Comparison of ENCODE assay signal across 7 cellular contexts in the genomic region with DNA sequence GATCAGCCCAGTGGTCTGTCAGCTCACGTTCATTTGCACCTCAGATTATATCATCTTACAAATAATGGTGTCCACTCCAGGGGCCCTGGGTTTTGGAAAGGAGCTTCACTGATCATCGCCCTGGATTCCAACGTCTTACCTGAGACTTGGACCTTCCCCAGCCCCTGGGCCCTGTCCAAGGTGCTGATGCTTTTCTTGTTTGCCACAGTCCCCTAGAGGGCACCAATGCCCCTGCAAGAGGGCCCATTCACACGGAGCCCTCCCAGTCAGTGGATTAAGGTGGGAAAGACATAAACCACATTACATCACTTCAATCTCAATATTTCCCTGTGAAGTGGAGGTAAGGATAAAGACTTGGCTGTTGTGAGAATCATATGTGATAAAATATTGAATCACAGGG.
DNase-seq lines count a peak whose midpoint lies in the region; ATAC-seq and TF ChIP-seq lines count a peak whose summit lies in the region.

No MANE protein-coding gene starts in this region.

- H3K9me3 Mint-ChIP-seq in activated CD4-positive, alpha-beta memory T cell treated with anti-CD3 and anti-CD28 coated beads, Interleukin-2, amount 10 ng/mL, durations not matched to agents 7 days and 5 days, result no peaks in the 10 kb centered on the region

- no peak overlapping the region for H3K27ac Mint-ChIP-seq in activated CD4-positive, alpha-beta memory T cell treated with anti-CD3 and anti-CD28 coated beads, Interleukin-2, amount 10 ng/mL, durations not matched to agents 7 days and 5 days

- DNase-seq in GDM1 (lab: John Stamatoyannopoulos, UW) (peak; percentile 22), HuH-7 (ENCODE audit: low spot score) (peak; percentile 64), left lobe of liver (ENCODE audit: low spot score) (peak; percentile 62), psoas muscle (no peak)
- DNase-seq in activated CD4-positive, alpha-beta memory T cell treated with anti-CD3 and anti-CD28 coated beads, Interleukin-2, amount 10 ng/mL, durations not matched to agents 7 days and 5 days, result peak; percentile 54
- DNase-seq in activated CD4-positive, CD25-positive, alpha-beta regulatory T cell (lab: John Stamatoyannopoulos, UW), result no peak

- H3K36me3 ChIP-seq in psoas muscle (ENCODE audit: insufficient read depth in 1 of 2, low read depth in 1 of 2), result no peaks in the 10 kb centered on the region

- no peaks in the 10 kb centered on the region for H3K4me1 ChIP-seq in psoas muscle

- H3K27ac ChIP-seq in psoas muscle, result no peak overlapping the region

- intact Hi-C loops in psoas muscle (cut with DNase I), result no loop called here

- no peaks in the 10 kb centered on the region for H3K9me3 ChIP-seq in psoas muscle

- no peaks in the 10 kb centered on the region for H3K4me1 Mint-ChIP-seq in activated CD4-positive, alpha-beta memory T cell treated with anti-CD3 and anti-CD28 coated beads, Interleukin-2, amount 10 ng/mL, durations not matched to agents 7 days and 5 days

- H3K4me3 ChIP-seq in psoas muscle, result no peak overlapping the region

- TF ChIP-seq CTCF in psoas muscle (IDR thresholded peaks at IDR 0.05), result no peak

- H3K27me3 ChIP-seq in psoas muscle (ENCODE audit: insufficient read depth in 3 of 3, low read length in 2 of 3), result peaks cover 0 to 6% (median 0%) of the 10 kb centered on the region in 3 donors

- POLR2A ChIA-PET in activated CD4-positive, alpha-beta memory T cell treated with anti-CD3 and anti-CD28 coated beads, Interleukin-2, amount 10 ng/mL, durations not matched to agents 7 days and 5 days (lab: Charles Lee), result no interaction called here

- CTCF ChIA-PET in activated CD4-positive, alpha-beta memory T cell treated with anti-CD3 and anti-CD28 coated beads, Interleukin-2, amount 10 ng/mL, durations not matched to agents 7 days and 5 days (lab: Charles Lee), result no interaction called here

- H3K27me3 Mint-ChIP-seq in activated CD4-positive, alpha-beta memory T cell treated with anti-CD3 and anti-CD28 coated beads, Interleukin-2, amount 10 ng/mL, durations not matched to agents 7 days and 5 days, result no peaks in the 10 kb centered on the region

- WGBS in psoas muscle, 3 donors, result 5 to 9% (median 8%) methylated on average over 4 of the region's 4 CpGs

- ATAC-seq in left lobe of liver (peak; percentile 92), GM21447 (IDR thresholded peaks at IDR 0.05; ENCODE audit: unreplicated experiment) (no peak), psoas muscle (no peak)

- H3K36me3 Mint-ChIP-seq in activated CD4-positive, alpha-beta memory T cell treated with anti-CD3 and anti-CD28 coated beads, Interleukin-2, amount 10 ng/mL, durations not matched to agents 7 days and 5 days (ENCODE audit: low read depth), result no peaks in the 10 kb centered on the region

- no peak overlapping the region for H3K4me3 Mint-ChIP-seq in activated CD4-positive, alpha-beta memory T cell treated with anti-CD3 and anti-CD28 coated beads, Interleukin-2, amount 10 ng/mL, durations not matched to agents 7 days and 5 days

Comparison
In these comparisons a context has a peak if more than half of its experiments do, and no peak if none do; other contexts are left out.
1. DNase-seq: peak in GDM1 (single experiment), HuH-7 (single experiment), activated CD4-positive, alpha-beta memory T cell treated with anti-CD3 and anti-CD28 coated beads, Interleukin-2, amount 10 ng/mL, durations not matched to agents 7 days and 5 days (single experiment) and left lobe of liver (single experiment); none in psoas muscle (0 of 2) and activated CD4-positive, CD25-positive, alpha-beta regulatory T cell (0 of 4).